9 cellular contexts compared by ENCODE assay signal in the genomic region with DNA sequence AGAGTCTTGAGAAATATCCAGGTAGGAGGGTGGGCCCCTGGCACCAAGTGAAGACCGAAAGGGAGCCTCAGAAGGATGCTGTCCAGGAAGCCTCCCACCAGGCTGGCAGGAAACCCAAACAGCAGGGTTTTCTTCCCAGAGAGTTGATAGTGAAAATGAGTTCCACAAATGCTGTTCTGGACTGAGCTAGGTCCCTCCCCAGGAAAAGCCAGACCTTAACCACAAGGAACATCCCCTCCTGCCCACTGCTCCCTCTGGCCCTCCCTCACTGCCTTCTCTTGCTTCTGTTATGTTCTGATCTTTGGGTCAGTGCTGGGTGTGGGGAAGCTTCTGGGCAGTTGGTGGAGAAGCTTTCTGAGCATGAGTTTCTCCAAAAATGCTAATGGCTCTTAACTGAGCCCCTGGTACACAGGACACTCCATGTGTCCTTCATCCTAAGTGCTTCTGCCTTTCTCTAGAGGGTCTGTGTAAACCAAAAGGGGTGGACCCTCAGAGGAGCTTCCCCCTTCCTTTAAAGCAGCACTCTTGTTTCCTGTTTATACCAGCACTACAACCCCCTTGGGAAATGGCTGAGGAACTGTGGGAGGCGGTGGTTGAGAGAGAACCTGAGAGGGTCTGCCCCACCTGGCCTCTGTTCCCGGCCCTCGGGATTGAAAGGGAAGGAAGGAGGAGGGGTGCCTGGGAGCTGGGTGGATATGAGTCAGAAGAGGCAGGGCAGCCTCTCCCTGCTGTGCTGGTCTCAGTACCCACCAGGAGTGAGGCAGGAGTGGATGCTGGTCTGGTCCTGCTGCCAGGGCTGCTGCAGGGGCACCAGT. TPM values are rescaled to one million over a fixed set of nuclear protein-coding genes. Genes with fewer than 3 reads are reported as not detected.
DNase-seq lines count a peak whose midpoint lies in the region; ATAC-seq and TF ChIP-seq lines count a peak whose summit lies in the region.
"Had no signal": no experiment of that assay in that cellular context is flagged by ENCODE, and none has a peak within 500 bp of the region (broad histone marks: within the 10 kb centered on the region; RNA-seq: fewer than 3 reads in every experiment).

No MANE protein-coding gene starts in this region.

- H3K4me2 ChIP-seq in GM23248 (ENCODE audit: unreplicated experiment) = no peak overlapping the region

- H3K36me3 Mint-ChIP-seq in chondrocyte (ENCODE audit: low read depth) = no peaks in the 10 kb centered on the region

- H3K4me3 ChIP-seq in GM23248 (no peak overlapping the region), mucosa of rectum (ENCODE audit: low read length in 2 of 2) (no peak overlapping the region)
- no peak overlapping the region for H3K4me3 ChIP-seq in effector memory CD4-positive, alpha-beta T cell (ENCODE audit: insufficient read depth, low read depth, low read length, poor library complexity, severe bottlenecking)
- H3K4me3 ChIP-seq: SJSA1 had no signal

- H3K27me3 Mint-ChIP-seq in chondrocyte (ENCODE audit: low read depth) = no peaks in the 10 kb centered on the region

- H3K27ac ChIP-seq in GM23248 = no peak overlapping the region
- peak overlapping the region; percentile 11 to 16 for H3K27ac ChIP-seq in mucosa of rectum (ENCODE audit: low read depth in 2 of 2, low read length in 2 of 2)
- H3K27ac ChIP-seq in effector memory CD4-positive, alpha-beta T cell (ENCODE audit: insufficient read depth, low read length, poor library complexity, severe bottlenecking) = no peak overlapping the region
- H3K27ac ChIP-seq: SJSA1 had no signal

- H3K9ac ChIP-seq in GM23248 (no peak overlapping the region), mucosa of rectum (ENCODE audit: low read depth in 1 of 2, low read length in 2 of 2) (no peak overlapping the region)

- no peaks in the 10 kb centered on the region for H3F3A ChIP-seq in GM23248 (ENCODE audit: insufficient read depth)

- H3K9me2 ChIP-seq in GM23248 (ENCODE audit: insufficient read depth) = no peaks in the 10 kb centered on the region

- no peak for TF ChIP-seq CTCF in chondrocyte (IDR thresholded peaks at IDR 0.05)

- WGBS in GM23248 (ENCODE audit: low coverage in 1 of 2, low lambda C conversion rate in 2 of 2, missing lambda C conversion rate in 2 of 2), 2 experiments = 33 to 37% methylated on average over 4 of the region's 4 CpGs

- H4K20me1 ChIP-seq in GM23248 (ENCODE audit: insufficient read depth) = peaks cover 5% of the 10 kb centered on the region; the same call in 1 of the 2 replicates

- H3K4me1 ChIP-seq in GM23248 (ENCODE audit: insufficient read depth) (peaks cover 10% of the 10 kb centered on the region; the same call in 1 of the 2 replicates), mucosa of rectum (ENCODE audit: control insufficient read depth in 2 of 2, insufficient read depth in 2 of 2, low read length in 2 of 2) (peaks cover 5 to 11% of the 10 kb centered on the region in 2 donors)
- peaks cover 8% of the 10 kb centered on the region for H3K4me1 ChIP-seq in effector memory CD4-positive, alpha-beta T cell (ENCODE audit: control insufficient read depth, insufficient read depth, low read length, poor library complexity, severe bottlenecking)

- ATAC-seq in left lobe of liver = no peak

- H3K9me3 ChIP-seq in GM23248 (ENCODE audit: low read depth) = no peaks in the 10 kb centered on the region
- no peaks in the 10 kb centered on the region for H3K9me3 ChIP-seq in mucosa of rectum (ENCODE audit: control insufficient read depth in 2 of 2, low read length in 2 of 2)
- H3K9me3 ChIP-seq in effector memory CD4-positive, alpha-beta T cell (ENCODE audit: control insufficient read depth, low read length) = no peaks in the 10 kb centered on the region
- H3K9me3 ChIP-seq: SJSA1 had no signal

- in situ Hi-C loops in GM23248 (cut with MboI) = no loop called here

- no peaks in the 10 kb centered on the region for H3K9me3 Mint-ChIP-seq in chondrocyte (ENCODE audit: low read depth)

- peak overlapping the region; percentile 91 for H3K27ac Mint-ChIP-seq in chondrocyte (ENCODE audit: unreplicated experiment)

- peaks cover 72% of the 10 kb centered on the region for H3K79me2 ChIP-seq in GM23248 (ENCODE audit: insufficient read depth)

- H3K4me1 Mint-ChIP-seq in chondrocyte (ENCODE audit: low read depth) = peaks cover 43% of the 10 kb centered on the region

- DNase-seq in GM23248 = peak; percentile 54
- DNase-seq in NCI-H2171 treated with DMSO at 0.1 percent for 48 hours (lab: John Stamatoyannopoulos, UW) = peak; percentile 97
- no peak for DNase-seq in chondrocyte (ENCODE audit: low spot score)
- no peak for DNase-seq in left lobe of liver (ENCODE audit: low spot score)
- DNase-seq in NCI-H1694 treated with DMSO at 0.1 percent for 48 hours (lab: John Stamatoyannopoulos, UW) = no peak
- DNase-seq in effector memory CD4-positive, alpha-beta T cell = no peak
- DNase-seq in pons (ENCODE audit: low spot score) = no peak

- H3K27me3 ChIP-seq in GM23248 (replicated peaks; ENCODE audit: insufficient read depth) = no peaks in the 10 kb centered on the region
- H3K27me3 ChIP-seq in mucosa of rectum (ENCODE audit: control insufficient read depth in 2 of 2, insufficient read depth in 2 of 2, low read length in 2 of 2) = no peaks in the 10 kb centered on the region
- no peaks in the 10 kb centered on the region for H3K27me3 ChIP-seq in effector memory CD4-positive, alpha-beta T cell (replicated peaks; ENCODE audit: control insufficient read depth, insufficient read depth, low read length, poor library complexity, severe bottlenecking)
- H3K27me3 ChIP-seq: SJSA1 had no signal

- no peak overlapping the region for H3K4me3 Mint-ChIP-seq in chondrocyte (ENCODE audit: unreplicated experiment)

- H3K36me3 ChIP-seq in GM23248 (ENCODE audit: low read depth) = no peaks in the 10 kb centered on the region
- peaks cover 0 to 5% of the 10 kb centered on the region in 2 donors for H3K36me3 ChIP-seq in mucosa of rectum (ENCODE audit: control insufficient read depth in 2 of 2, insufficient read depth in 2 of 2, low read length in 2 of 2)
- peaks cover 10% of the 10 kb centered on the region for H3K36me3 ChIP-seq in effector memory CD4-positive, alpha-beta T cell (ENCODE audit: control insufficient read depth, insufficient read depth, low read length)

- no peak overlapping the region for H2AFZ ChIP-seq in GM23248

RNA-seq across cellular contexts. Expression of a gene that starts 42.0 kb away (rescaled TPM):
- 31.6 and 37.1 TPM in 2 replicates for total RNA-seq in GM23248 (2014; rRNA removed; shearing (Covaris generic))
- 29.4 and 32.1 TPM in 2 replicates for polyA plus RNA-seq in GM23248 (2016; fragmentation: Nextera tagmentation; extraction: Ambion mirVana)
- total RNA-seq in chondrocyte = 33.0 to 46.9 TPM (median 42.9 TPM) in 3 replicates
- 29.9 TPM for total RNA-seq in left lobe of liver

RNA-seq across cellular contexts. Expression of a gene that starts 49.0 kb away (rescaled TPM):
- 116 and 117 TPM in 2 replicates for total RNA-seq in GM23248 (2014; rRNA removed; shearing (Covaris generic))
- 84.8 and 88.1 TPM in 2 replicates for polyA plus RNA-seq in GM23248 (2016; fragmentation: Nextera tagmentation; extraction: Ambion mirVana)
- total RNA-seq in chondrocyte (46.3 to 117 TPM (median 49.4 TPM) in 3 replicates), left lobe of liver (18.5 TPM)

RNA-seq across cellular contexts. Expression of a gene that starts 55.9 kb away (rescaled TPM):
- 171 and 174 TPM in 2 replicates for total RNA-seq in GM23248 (2014; rRNA removed; shearing (Covaris generic))
- 233 and 249 TPM in 2 replicates for polyA plus RNA-seq in GM23248 (2016; fragmentation: Nextera tagmentation; extraction: Ambion mirVana)
- total RNA-seq in chondrocyte (92.8 to 118 TPM (median 93.8 TPM) in 3 replicates), left lobe of liver (70.8 TPM)

Comparison
In these comparisons a context has a peak if more than half of its experiments do, and no peak if none do; other contexts are left out.
1. DNase-seq: peak in GM23248 (single experiment) and NCI-H2171 treated with DMSO at 0.1 percent for 48 hours (single experiment); none in chondrocyte (single experiment), left lobe of liver (single experiment), NCI-H1694 treated with DMSO at 0.1 percent for 48 hours (single experiment), effector memory CD4-positive, alpha-beta T cell (0 of 3) and pons (single experiment).
2. H3K27ac ChIP-seq: peak in mucosa of rectum (2 of 2); none in GM23248 (single experiment) and effector memory CD4-positive, alpha-beta T cell (single experiment).